In the genomic region with DNA sequence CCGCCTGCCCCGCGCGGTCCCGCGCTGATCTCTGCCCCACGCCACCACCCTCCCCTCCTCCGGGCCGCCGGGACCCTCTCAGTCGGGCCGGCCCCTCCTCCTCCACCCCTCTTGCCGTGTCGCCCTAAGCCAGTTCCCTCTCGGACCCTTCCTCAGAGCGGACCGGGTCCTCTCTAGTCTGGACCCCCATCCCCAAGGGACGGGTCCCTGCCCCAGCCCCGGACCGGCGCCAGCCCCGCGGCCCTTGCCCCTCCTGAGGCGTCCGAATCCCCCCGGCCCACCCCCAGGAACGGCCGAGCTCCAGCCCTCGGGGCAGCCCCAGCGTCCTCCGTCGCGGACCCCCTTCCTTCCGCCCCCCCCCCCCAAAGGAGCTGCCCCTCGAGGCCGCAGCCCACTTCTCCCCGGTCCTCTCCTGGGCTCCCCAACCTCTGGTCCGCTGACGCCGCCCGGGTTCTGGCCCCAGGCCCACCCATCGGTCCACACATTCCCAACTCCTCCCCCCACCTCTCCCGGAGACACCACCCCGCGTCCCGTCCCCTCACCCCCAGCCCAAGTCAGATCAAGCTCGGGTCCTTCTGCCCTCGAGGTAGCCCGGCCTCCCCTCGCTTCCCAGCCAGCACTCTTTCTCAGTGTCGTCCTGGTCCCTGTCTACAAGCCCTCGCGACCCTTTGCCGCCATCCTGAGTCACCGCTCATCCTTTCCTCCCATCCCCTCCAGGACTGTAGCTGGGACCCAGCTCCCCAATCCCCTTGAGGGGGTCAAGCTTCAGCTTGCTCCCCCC, we compare ENCODE assay signal across 8 cellular contexts. TPM values are rescaled to one million over a fixed set of nuclear protein-coding genes. Genes with fewer than 3 reads are reported as not detected.
DNase-seq lines count a peak whose midpoint lies in the region; ATAC-seq and TF ChIP-seq lines count a peak whose summit lies in the region.

No MANE protein-coding gene starts in this region.

- no peak for TF ChIP-seq POLR2A in esophagus squamous epithelium (IDR thresholded peaks at IDR 0.05)

- H3K36me3 ChIP-seq in esophagus squamous epithelium (no peaks in the 10 kb centered on the region), neuron (ENCODE audit: insufficient read depth, low read length) (no peaks in the 10 kb centered on the region)

- 1 to 4% methylated on average over 13 to 16 of the region's 55 CpGs for WGBS in esophagus squamous epithelium, 2 donors

- H3K4me3 ChIP-seq in esophagus squamous epithelium (peak overlapping the region; percentile 44 to 80 (median 58)), neuron (ENCODE audit: low read length) (peak overlapping the region; percentile 71)

- no peak for DNase-seq in T-helper 2 cell treated with Interferon-gamma antibody and Interleukin-4, amounts not matched to agents 5 μg/mL and 100 μg/mL, for 36 hours (ENCODE audit: low spot score)
- no peak for DNase-seq in T-helper 2 cell
- no peak for DNase-seq in esophagus squamous epithelium (lab: John Stamatoyannopoulos, UW)
- no peak for DNase-seq in stimulated activated naive CD4-positive, alpha-beta T cell (lab: John Stamatoyannopoulos, UW)
- DNase-seq in NOMO-1 treated with DMSO at 0.1 percent for 48 hours (lab: John Stamatoyannopoulos, UW; ENCODE audit: unreplicated experiment), result no peak

- H2AFZ ChIP-seq in neuron (ENCODE audit: low read depth, low read length), result peak overlapping the region; percentile 100

- peaks cover 63% of the 10 kb centered on the region for H3K27me3 Mint-ChIP-seq in T-helper 2 cell treated with Interferon-gamma antibody and Interleukin-4, amounts not matched to agents 5 μg/mL and 100 μg/mL, for 36 hours (ENCODE audit: low read depth)

- intact Hi-C loops in esophagus squamous epithelium (cut with DNase I), result no loop called here

- no peak for ATAC-seq in HG03139 (IDR thresholded peaks at IDR 0.05; ENCODE audit: unreplicated experiment)

- H3K4me1 ChIP-seq in esophagus squamous epithelium (peaks cover 14 to 26% (median 16%) of the 10 kb centered on the region in 3 donors), neuron (ENCODE audit: insufficient read depth, low read length) (peaks cover 6% of the 10 kb centered on the region)

- H3K9me3 Mint-ChIP-seq in T-helper 2 cell treated with Interferon-gamma antibody and Interleukin-4, amounts not matched to agents 5 μg/mL and 100 μg/mL, for 36 hours, result no peaks in the 10 kb centered on the region

- H3K9me3 ChIP-seq in esophagus squamous epithelium (no peaks in the 10 kb centered on the region), neuron (ENCODE audit: low read length) (no peaks in the 10 kb centered on the region)

- no peaks in the 10 kb centered on the region for H3K36me3 Mint-ChIP-seq in T-helper 2 cell treated with Interferon-gamma antibody and Interleukin-4, amounts not matched to agents 5 μg/mL and 100 μg/mL, for 36 hours (ENCODE audit: low read depth)

- H3K27me3 ChIP-seq in esophagus squamous epithelium (peaks cover 6 to 82% (median 22%) of the 10 kb centered on the region in 4 donors), neuron (ENCODE audit: insufficient read depth, low read length) (peaks cover 14% of the 10 kb centered on the region)

- peak overlapping the region; percentile 51; the same call in 1 of the 2 replicates for H3K27ac ChIP-seq in VCaP
- H3K27ac ChIP-seq in esophagus squamous epithelium, result peak overlapping the region in 2 of 4 donors; percentile 11 to 21

- peak overlapping the region; percentile 71 for H3K27ac Mint-ChIP-seq in T-helper 2 cell treated with Interferon-gamma antibody and Interleukin-4, amounts not matched to agents 5 μg/mL and 100 μg/mL, for 36 hours

- TF ChIP-seq CTCF in VCaP (conservative IDR thresholded peaks at IDR 0.05) (no peak), esophagus squamous epithelium (IDR thresholded peaks at IDR 0.05) (no peak)

- H3K4me3 Mint-ChIP-seq in T-helper 2 cell treated with Interferon-gamma antibody and Interleukin-4, amounts not matched to agents 5 μg/mL and 100 μg/mL, for 36 hours, result peak overlapping the region; percentile 69

- peaks cover 15% of the 10 kb centered on the region for H3K4me1 Mint-ChIP-seq in T-helper 2 cell treated with Interferon-gamma antibody and Interleukin-4, amounts not matched to agents 5 μg/mL and 100 μg/mL, for 36 hours (ENCODE audit: low read depth)

RNA-seq across cellular contexts. Expression of a gene that starts 0.7 kb away (rescaled TPM):
- total RNA-seq in esophagus squamous epithelium, result 1 to 10 TPM in 1 of 4 donors, under 1 TPM in 3; 0.08 to 1.7 (median 0.48) TPM

RNA-seq across cellular contexts. Expression of a gene that starts 45.4 kb away (rescaled TPM):
- total RNA-seq in esophagus squamous epithelium, result 10 to 100 TPM; 50.6 to 97.1 (median 66.0) TPM
